In genomic region chr16:11207646-11208045, GRCh38 we compare ENCODE assay signal across 2 cellular contexts.
TF ChIP-seq lines count a peak whose summit lies in the region.

No MANE protein-coding gene starts in this region.

TF ChIP-seq in IMR-90, 13 proteins besides CTCF, POLR2A, EP300 and RAD21:
- peak; percentile 74; the same call in 1 of the 2 replicates for TF ChIP-seq USF2 (IDR thresholded peaks at IDR 0.05; ENCODE audit: low read depth, low read length)
- no peak for TF ChIP-seq SMC3 (IDR thresholded peaks at IDR 0.05; ENCODE audit: low read depth, low read length)
- TF ChIP-seq BHLHE40 (IDR thresholded peaks at IDR 0.05; ENCODE audit: low read depth, low read length), result no peak

TF ChIP-seq in K562, 482 proteins besides CTCF, POLR2A, EP300 and RAD21:
- TF ChIP-seq CBFA2T2 (conservative IDR thresholded peaks at IDR 0.05) (0 out of 2 replicates have a peak, but pooled peaks have one; percentile 27), USF1 (CRISPR knock-in tag; IDR thresholded peaks at IDR 0.05) (peak; percentile 98), CREM (IDR thresholded peaks at IDR 0.05; ENCODE audit: low read depth) (no peak), NFYB (IDR thresholded peaks at IDR 0.05; ENCODE audit: extremely low read depth, insufficient read length) (peak; percentile 84), COPS2 (conservative IDR thresholded peaks at IDR 0.05) (no peak), PRPF4 (IDR thresholded peaks at IDR 0.05; ENCODE audit: insufficient read depth, low read depth, low read length, poor library complexity, severe bottlenecking) (no peak), CBX5 (IDR thresholded peaks at IDR 0.05; ENCODE audit: borderline replicate concordance, low read depth) (peak; percentile 91), HOMEZ (CRISPR knock-in tag; IDR thresholded peaks at IDR 0.05) (no peak), KAT7 (CRISPR knock-in tag; IDR thresholded peaks at IDR 0.05; ENCODE audit: borderline replicate concordance) (no peak), BHLHE40 (IDR thresholded peaks at IDR 0.05; ENCODE audit: low read length) (peak; percentile 25; the same call in 1 of the 2 replicates), CC2D1A (IDR thresholded peaks at IDR 0.05) (0 out of 2 replicates have a peak, but pooled peaks have one; percentile 30), KLF13 (tag; IDR thresholded peaks at IDR 0.05; ENCODE audit: borderline replicate concordance, low read depth) (no peak), SP1 (CRISPR knock-in tag; IDR thresholded peaks at IDR 0.05) (peak; percentile 93), ZNF780A (CRISPR knock-in tag; IDR thresholded peaks at IDR 0.05) (no peak), XRCC3 (IDR thresholded peaks at IDR 0.05) (no peak), TRIM24 (IDR thresholded peaks at IDR 0.05) (peak; percentile 63 to 80), TRIM28 (IDR thresholded peaks at IDR 0.05) (peak; percentile 95), FOXJ2 (tag; IDR thresholded peaks at IDR 0.05) (no peak), GABPB1 (CRISPR knock-in tag; IDR thresholded peaks at IDR 0.05) (peak; percentile 36; the same call in 1 of the 2 replicates), ZC3H8 (IDR thresholded peaks at IDR 0.05) (no peak), NCOA4 (IDR thresholded peaks at IDR 0.05; ENCODE audit: partially characterized antibody) (no peak), JUND (IDR thresholded peaks at IDR 0.05; ENCODE audit: borderline replicate concordance, low read depth, low read length) (no peak), JUND (tag; IDR thresholded peaks at IDR 0.05; ENCODE audit: borderline replicate concordance, low read depth, low read length) (no peak), CBX1 (IDR thresholded peaks at IDR 0.05; ENCODE audit: low read depth) (peak; percentile 94), ZFP36 (IDR thresholded peaks at IDR 0.05; ENCODE audit: low read depth, low read length, partially characterized antibody) (no peak), ASH1L (IDR thresholded peaks at IDR 0.05; ENCODE audit: borderline replicate concordance, low read depth, partially characterized antibody) (no peak), E2F4 (CRISPR knock-in tag; IDR thresholded peaks at IDR 0.05; ENCODE audit: low read depth) (no peak), ZNF518B (CRISPR knock-in tag; IDR thresholded peaks at IDR 0.05) (no peak), ZNF280A (IDR thresholded peaks at IDR 0.05; ENCODE audit: low read depth, partially characterized antibody) (peak; percentile 89), CBX3 (IDR thresholded peaks at IDR 0.05; ENCODE audit: borderline replicate concordance in 1 of 2, low read length in 2 of 2) (peak in 1 of 2 experiments; percentile 99; a peak in 2 of 3 replicates), KLF1 (tag; IDR thresholded peaks at IDR 0.05) (no peak), HLTF (IDR thresholded peaks at IDR 0.05) (peak; percentile 98), E2F8 (IDR thresholded peaks at IDR 0.05; ENCODE audit: low read depth, partially characterized antibody) (no peak), USF2 (CRISPR knock-in tag; IDR thresholded peaks at IDR 0.05) (peak; percentile 86), JUN (IDR thresholded peaks at IDR 0.05; ENCODE audit: borderline replicate concordance, low read depth, low read length) (peak; percentile 46; the same call in 1 of the 2 replicates), JUN (CRISPR knock-in tag; IDR thresholded peaks at IDR 0.05; ENCODE audit: borderline replicate concordance) (no peak), SETDB1 (IDR thresholded peaks at IDR 0.05; ENCODE audit: low read length) (no peak), RAD51 (IDR thresholded peaks at IDR 0.05; ENCODE audit: borderline replicate concordance, low read depth) (peak; percentile 77), HNRNPH1 (optimal IDR thresholded peaks at IDR 0.05; ENCODE audit: low read depth, low read length) (no peak), ARID4B (CRISPR knock-in tag; IDR thresholded peaks at IDR 0.05) (0 out of 2 replicates have a peak, but pooled peaks have one; percentile 27), ETV6 (IDR thresholded peaks at IDR 0.05; ENCODE audit: borderline replicate concordance in 1 of 2, low read depth in 2 of 2, low read length in 1 of 2) (no peak), ETV6 (CRISPR knock-in tag; IDR thresholded peaks at IDR 0.05; ENCODE audit: borderline replicate concordance) (no peak), NFE2 (IDR thresholded peaks at IDR 0.05; ENCODE audit: low read depth) (no peak), TEAD1 (CRISPR knock-in tag; IDR thresholded peaks at IDR 0.05) (peak in 1 of 2 experiments; percentile 58; a peak in 1 of 4 replicates)
